ENCODE assay signal across 1 cellular context in the genomic region with DNA sequence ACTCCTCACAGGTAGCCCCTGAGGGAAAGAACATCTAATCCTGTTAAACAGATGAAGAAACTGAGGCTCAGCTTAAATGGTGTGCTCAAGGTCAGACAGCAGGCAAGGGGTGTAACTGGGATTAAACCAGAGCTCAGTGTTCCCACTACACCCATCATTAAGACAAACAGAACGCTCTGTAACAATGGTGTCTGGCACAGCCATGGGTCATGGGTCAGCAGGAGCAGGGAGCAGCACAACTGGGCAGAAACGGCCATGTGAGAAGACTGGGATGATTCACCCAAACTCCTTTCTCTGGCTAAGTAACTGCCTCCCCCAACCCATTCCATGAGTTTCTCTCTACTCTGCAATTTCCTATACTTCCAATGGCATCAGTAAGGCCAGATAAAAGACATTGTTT.
TF ChIP-seq lines count a peak whose summit lies in the region.

No MANE protein-coding gene starts in this region.

TF ChIP-seq in IMR-90, 13 proteins besides CTCF, POLR2A, EP300 and RAD21:
- TF ChIP-seq MAFK (IDR thresholded peaks at IDR 0.05; ENCODE audit: low read depth, low read length): no peak
- TF ChIP-seq CEBPB (IDR thresholded peaks at IDR 0.05; ENCODE audit: low read depth, low read length): no peak
- TF ChIP-seq, protein P1, sequence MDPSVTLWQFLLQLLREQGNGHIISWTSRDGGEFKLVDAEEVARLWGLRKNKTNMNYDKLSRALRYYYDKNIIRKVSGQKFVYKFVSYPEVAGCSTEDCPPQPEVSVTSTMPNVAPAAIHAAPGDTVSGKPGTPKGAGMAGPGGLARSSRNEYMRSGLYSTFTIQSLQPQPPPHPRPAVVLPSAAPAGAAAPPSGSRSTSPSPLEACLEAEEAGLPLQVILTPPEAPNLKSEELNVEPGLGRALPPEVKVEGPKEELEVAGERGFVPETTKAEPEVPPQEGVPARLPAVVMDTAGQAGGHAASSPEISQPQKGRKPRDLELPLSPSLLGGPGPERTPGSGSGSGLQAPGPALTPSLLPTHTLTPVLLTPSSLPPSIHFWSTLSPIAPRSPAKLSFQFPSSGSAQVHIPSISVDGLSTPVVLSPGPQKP (IDR thresholded peaks at IDR 0.05; ENCODE audit: borderline replicate concordance, low read depth, low read length): no peak
- no peak for TF ChIP-seq NFE2L2 (IDR thresholded peaks at IDR 0.05; ENCODE audit: low read depth, low read length)
- TF ChIP-seq, protein P2, sequence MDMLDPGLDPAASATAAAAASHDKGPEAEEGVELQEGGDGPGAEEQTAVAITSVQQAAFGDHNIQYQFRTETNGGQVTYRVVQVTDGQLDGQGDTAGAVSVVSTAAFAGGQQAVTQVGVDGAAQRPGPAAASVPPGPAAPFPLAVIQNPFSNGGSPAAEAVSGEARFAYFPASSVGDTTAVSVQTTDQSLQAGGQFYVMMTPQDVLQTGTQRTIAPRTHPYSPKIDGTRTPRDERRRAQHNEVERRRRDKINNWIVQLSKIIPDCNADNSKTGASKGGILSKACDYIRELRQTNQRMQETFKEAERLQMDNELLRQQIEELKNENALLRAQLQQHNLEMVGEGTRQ (IDR thresholded peaks at IDR 0.05; ENCODE audit: low read depth, low read length): no peak
- TF ChIP-seq MAZ (IDR thresholded peaks at IDR 0.05; ENCODE audit: borderline replicate concordance, low read depth, low read length): no peak
